In genomic region chr2:170817247-170817998, GRCh38 we compare ENCODE assay signal across 9 cellular contexts. TPM values are rescaled to one million over a fixed set of nuclear protein-coding genes. Genes with fewer than 3 reads are reported as not detected.
DNase-seq lines count a peak whose midpoint lies in the region; ATAC-seq, FAIRE-seq and TF ChIP-seq lines count a peak whose summit lies in the region.
"Had no signal": no experiment of that assay in that cellular context is flagged by ENCODE, and none has a peak within 500 bp of the region (broad histone marks: within the 10 kb centered on the region; RNA-seq: fewer than 3 reads in every experiment).

No MANE protein-coding gene starts in this region.

- peak; percentile 54 for DNase-seq in activated CD4-positive, alpha-beta T cell treated with anti-CD3 and anti-CD28 coated beads for 48 hours
- DNase-seq in activated CD4-positive, alpha-beta T cell treated with anti-CD3 and anti-CD28 coated beads for 4 hours: no peak
- DNase-seq in NCI-H2227 treated with DMSO at 0.1 percent for 48 hours (lab: John Stamatoyannopoulos, UW) (peak; percentile 64), K562 (ENCODE audit: extremely low read depth in 1 of 4, low spot score in 3 of 4) (peak in 3 of 4 experiments; percentile 30 to 36 (median 31)), right lobe of liver (peak in 1 of 3 donors; percentile 31), transverse colon (no peak), uterus (no peak)

- TF ChIP-seq POLR2A in K562 (conservative IDR thresholded peaks at IDR 0.05) (no peak), right lobe of liver (IDR thresholded peaks at IDR 0.05) (no peak), transverse colon (IDR thresholded peaks at IDR 0.05) (no peak), uterus (IDR thresholded peaks at IDR 0.05) (no peak)

- CTCF ChIA-PET in K562 (lab: Yijun Ruan, JAX; ENCODE audit: low intra/inter-chr PET ratio): interaction anchor here (0.7 to 2.5 kb wide), 7 partner anchors 156 to 884 kb away, joined by 3 to 28 read pairs (median 4); no protein-coding TSS in a partner anchor

- peak overlapping the region; percentile 30 to 90; a peak in 3 of 4 replicates for H3K9ac ChIP-seq in K562 (ENCODE audit: insufficient read depth in 1 of 2, low read depth in 2 of 2, low read length in 2 of 2)

- H2AFZ ChIP-seq in K562 (ENCODE audit: low read depth, low read length): peak overlapping the region; percentile 91

- H3K79me2 ChIP-seq in K562 (ENCODE audit: control insufficient read depth, insufficient read depth, low read length): no peaks in the 10 kb centered on the region; the same call in 2 of the 3 replicates

- BruUV-seq in K562 (replicated peaks; lab: Mats Ljungman, UMichigan): TSS peak; percentile 53

- H3K4me2 ChIP-seq in K562 (ENCODE audit: insufficient read depth, low read length): peak overlapping the region; percentile 86

- TF ChIP-seq RAD21 in K562 (CRISPR knock-in tag; conservative IDR thresholded peaks at IDR 0.05 in 1 of 2, IDR thresholded peaks at IDR 0.05 in 1 of 2): no peak

- POLR2A ChIA-PET in K562 (lab: Yijun Ruan, JAX): interaction anchor here (0.7 to 2.2 kb wide), 6 partner anchors 16 to 771 kb away, joined by 3 to 6 read pairs (median 4); partner anchors contain the start of gene GORASP2

- H3K9me3 ChIP-seq in K562 (replicated peaks; ENCODE audit: control insufficient read depth, insufficient read depth, low read depth, low read length) (no peaks in the 10 kb centered on the region; the same call in 1 of the 2 replicates), right lobe of liver (no peaks in the 10 kb centered on the region), transverse colon (no peaks in the 10 kb centered on the region), uterus (no peaks in the 10 kb centered on the region)
- H3K9me3 ChIP-seq: adrenal gland had no signal

- TF ChIP-seq EP300 in K562 (IDR thresholded peaks at IDR 0.05; ENCODE audit: low read length) (no peak), transverse colon (IDR thresholded peaks at IDR 0.05; ENCODE audit: low read depth) (no peak)

- H3K4me3 ChIP-seq in K562: peak overlapping the region; percentile 39
- peak overlapping the region; percentile 25 to 39 (median 31) for H3K4me3 ChIP-seq in right lobe of liver
- H3K4me3 ChIP-seq in transverse colon: peak overlapping the region; percentile 8 to 53 (median 26)
- H3K4me3 ChIP-seq in uterus: peak overlapping the region in 1 of 2 donors; percentile 31

- intact Hi-C loops in K562 (cut with micrococcal nuclease) (loop anchor here (2.0 to 10.0 kb wide), 2 partner anchors 55 to 293 kb away; no protein-coding TSS in a partner anchor), right lobe of liver (cut with DNase I) (loop anchor here (5.0 to 10.0 kb wide), 2 partner anchors 415 to 443 kb away; no protein-coding TSS in a partner anchor), transverse colon (cut with DNase I; ENCODE audit: low total_unique reads) (loop anchor here (10.0 kb wide), 1 partner anchor 333 kb away; no protein-coding TSS in a partner anchor), uterus (cut with DNase I; ENCODE audit: low total_unique reads) (loop anchor here (10.0 kb wide), 2 partner anchors 333 to 443 kb away; no protein-coding TSS in a partner anchor)

- H3K27ac ChIP-seq in K562 (ENCODE audit: extremely low read depth, low read depth, low read length) (no peak overlapping the region), right lobe of liver (no peak overlapping the region), transverse colon (no peak overlapping the region), uterus (no peak overlapping the region)

- no peak for FAIRE-seq in K562 (lab: Jason Lieb, UNC)

- no peaks in the 10 kb centered on the region for H4K20me1 ChIP-seq in K562 (replicated peaks; ENCODE audit: control insufficient read depth, insufficient read depth, low read length)

- peaks cover 6 to 59% of the 10 kb centered on the region in 2 experiments for H3K4me1 ChIP-seq in K562 (replicated peaks in 1 of 2; ENCODE audit: control insufficient read depth in 2 of 2, insufficient read depth in 2 of 2, low read length in 2 of 2)
- peaks cover 0 to 54% (median 11%) of the 10 kb centered on the region in 4 donors for H3K4me1 ChIP-seq in right lobe of liver
- peaks cover 33 to 69% (median 59%) of the 10 kb centered on the region in 4 donors for H3K4me1 ChIP-seq in transverse colon
- H3K4me1 ChIP-seq in uterus: peaks cover 0 to 33% of the 10 kb centered on the region in 2 donors

- WGBS in K562 (ENCODE audit: insufficient coverage, low coverage, missing lambda C conversion rate): 27% methylated on average over 42 of the region's 59 CpGs
- 3% methylated on average over 28 of the region's 59 CpGs for WGBS in right lobe of liver (ENCODE audit: insufficient coverage, low coverage, low lambda C conversion rate, missing lambda C conversion rate)
- WGBS in transverse colon (ENCODE audit: low coverage in 1 of 2), 2 donors: 2% methylated on average over 59 of the region's 59 CpGs; no CpG with 5 or more reads in 1 of the 2 donors

- H3K36me3 ChIP-seq in K562 (ENCODE audit: control insufficient read depth, insufficient read depth, low read length): no peaks in the 10 kb centered on the region
- no peaks in the 10 kb centered on the region for H3K36me3 ChIP-seq in right lobe of liver
- no peaks in the 10 kb centered on the region for H3K36me3 ChIP-seq in transverse colon
- H3K36me3 ChIP-seq in uterus: no peaks in the 10 kb centered on the region
- H3K36me3 ChIP-seq: adrenal gland had no signal

- TF ChIP-seq CTCF in K562 (IDR thresholded peaks at IDR 0.05 in 2 of 3, conservative IDR thresholded peaks at IDR 0.05 in 1 of 3; ENCODE audit: insufficient read depth in 2 of 3, low read depth in 1 of 3, low read length in 3 of 3) (no peak), right lobe of liver (IDR thresholded peaks at IDR 0.05) (no peak), transverse colon (IDR thresholded peaks at IDR 0.05) (no peak), uterus (IDR thresholded peaks at IDR 0.05) (no peak)

- in situ Hi-C loops in K562 (cut with MboI) (loop anchor here (10.0 to 25.0 kb wide), 2 partner anchors 453 to 880 kb away; no protein-coding TSS in a partner anchor), transverse colon (cut with MboI; ENCODE audit: low pct_ligation_motif_present in 1 of 4, low pct_unique_long_range_greater_than_20kb in 1 of 4, low sequenced_read_pairs in 3 of 4) (loop anchor here (10.0 to 25.0 kb wide), 4 partner anchors 105 to 583 kb away; partner anchors contain the start of gene SP5 (in 1 of the 4))

- H3K9me1 ChIP-seq in K562 (ENCODE audit: control insufficient read depth, insufficient read depth, low read length): no peaks in the 10 kb centered on the region

- H3K27me3 ChIP-seq in K562 (ENCODE audit: control insufficient read depth in 2 of 2, insufficient read depth in 2 of 2, low read length in 2 of 2) (peaks cover 0 to 7% of the 10 kb centered on the region in 2 experiments; a peak in 1 of 5 replicates), right lobe of liver (peaks cover 25 to 81% of the 10 kb centered on the region in 2 donors), transverse colon (peaks cover 96% of the 10 kb centered on the region), uterus (peaks cover 54 to 86% of the 10 kb centered on the region in 2 donors)

- ATAC-seq in K562: peak; percentile 6
- ATAC-seq in right lobe of liver: peak in 2 of 4 donors; percentile 14 to 24
- ATAC-seq in GM18858 (IDR thresholded peaks at IDR 0.05; ENCODE audit: unreplicated experiment): no peak

RNA-seq across cellular contexts. Expression of gene GAD1, which starts 0.7 kb away (rescaled TPM):
- total RNA-seq in K562 (2011; cell fraction: chromatin; rRNA removed; ENCODE audit: low replicate concordance): 24.1 and 26.9 TPM in 2 replicates
- total RNA-seq in K562 (2011; cell fraction: nucleolus; rRNA removed): 7.4 and 9.5 TPM in 2 replicates
- 8.8 and 21.6 TPM in 2 replicates for total RNA-seq in K562 (2011; cell fraction: nucleoplasm; rRNA removed)
- 22.0 and 29.1 TPM in 2 replicates for total RNA-seq in K562 (2014; rRNA removed)
- 10.9 and 11.7 TPM in 2 replicates for total RNA-seq in K562 (2014; rRNA removed; fragmentation: Illumina TruSeq; extraction: Trizol)
- 16.8 and 17.6 TPM in 2 replicates for total RNA-seq in K562 (2015; rRNA removed; fragmentation: Illumina TruSeq; extraction: Trizol)
- 14.5 and 15.7 TPM in 2 replicates for total RNA-seq in K562 (2021)
- polyA plus RNA-seq in K562 (2011; rRNA removed): 11.7 and 26.2 TPM in 2 replicates
- 10.0 and 35.0 TPM in 2 replicates for polyA plus RNA-seq in K562 (2011; cell fraction: cytosol; rRNA removed)
- polyA plus RNA-seq in K562 (2011; cell fraction: nucleus; rRNA removed): 30.8 and 75.5 TPM in 2 replicates
- polyA plus RNA-seq in K562 (2012): 26.2 and 30.3 TPM in 2 replicates
- polyA plus RNA-seq in K562 (2014; fragmentation: Illumina TruSeq; extraction: Trizol): 9.8 and 15.0 TPM in 2 replicates
- 1 to 10 TPM; 2.7 to 3.9 TPM for polyA plus RNA-seq in K562 (2014; fragmentation: Nextera tagmentation; extraction: Ambion mirVana)
- polyA plus RNA-seq in K562 (2014; rRNA removed): 20.8 and 24.1 TPM in 2 replicates
- 5.3 and 14.2 TPM in 2 replicates for polyA minus RNA-seq in K562 (2011; rRNA and poly(A)+ RNA removed)
- 7.2 and 12.0 TPM in 2 replicates for polyA minus RNA-seq in K562 (2011; cell fraction: cytosol; rRNA and poly(A)+ RNA removed)
- polyA minus RNA-seq in K562 (2011; cell fraction: nucleus; rRNA and poly(A)+ RNA removed): 15.6 and 21.4 TPM in 2 replicates
- total RNA-seq in right lobe of liver: not detected
- not detected for total RNA-seq in transverse colon
- total RNA-seq in uterus: 1 to 10 TPM in 1 of 4 donors, under 1 TPM in 1, not detected in 2; 0.83 to 1.6 TPM

RNA-seq across cellular contexts. Expression of gene ERICH2, which starts 47.2 kb away (rescaled TPM):
- not detected in 2 replicates for total RNA-seq in K562 (2011; cell fraction: chromatin; rRNA removed; ENCODE audit: low replicate concordance)
- not detected in 2 replicates for total RNA-seq in K562 (2011; cell fraction: nucleolus; rRNA removed)
- total RNA-seq in K562 (2011; cell fraction: nucleoplasm; rRNA removed): not detected in 2 replicates
- total RNA-seq in K562 (2014; rRNA removed) (1.1 and 1.2 TPM in 2 replicates), K562 (2014; rRNA removed; fragmentation: Illumina TruSeq; extraction: Trizol) (1.2 and 2.4 TPM in 2 replicates), K562 (2015; rRNA removed; fragmentation: Illumina TruSeq; extraction: Trizol) (1.2 and 1.6 TPM in 2 replicates), K562 (2021) (1.2 and 1.3 TPM in 2 replicates), right lobe of liver (1 to 10 TPM in 2 of 6 experiments, under 1 TPM in 1, not detected in 3; 0.53 to 1.2 (median 1.1) TPM), transverse colon (not detected), uterus (1 to 10 TPM in 1 of 4 donors, not detected in 3; 2.2 TPM)
- polyA plus RNA-seq in K562 (2011; rRNA removed) (1.5 and 1.8 TPM in 2 replicates), K562 (2014; fragmentation: Illumina TruSeq; extraction: Trizol) (1.1 and 1.6 TPM in 2 replicates), K562 (2014; fragmentation: Nextera tagmentation; extraction: Ambion mirVana) (1 to 10 TPM in 1 of 2 experiments, under 1 TPM in 1; 0.85 to 1.0 TPM), K562 (2014; rRNA removed) (1.4 and 1.8 TPM in 2 replicates)
- 0.12 TPM in 1 of 2 replicates, not detected in the other for polyA plus RNA-seq in K562 (2011; cell fraction: cytosol; rRNA removed)
- polyA plus RNA-seq in K562 (2011; cell fraction: nucleus; rRNA removed): 0.36 TPM in 1 of 2 replicates, not detected in the other
- polyA plus RNA-seq in K562 (2012): 3.3 and 13.0 TPM in 2 replicates
- 0.66 and 0.70 TPM in 2 replicates for polyA minus RNA-seq in K562 (2011; rRNA and poly(A)+ RNA removed)
- not detected in 2 replicates for polyA minus RNA-seq in K562 (2011; cell fraction: cytosol; rRNA and poly(A)+ RNA removed)
- 0.89 TPM in 1 of 2 replicates, not detected in the other for polyA minus RNA-seq in K562 (2011; cell fraction: nucleus; rRNA and poly(A)+ RNA removed)

Comparison
In these comparisons a context has a peak if more than half of its experiments do, and no peak if none do; other contexts are left out.
1. DNase-seq: peak in activated CD4-positive, alpha-beta T cell treated with anti-CD3 and anti-CD28 coated beads for 48 hours (single experiment), NCI-H2227 treated with DMSO at 0.1 percent for 48 hours (single experiment) and K562 (3 of 4); none in activated CD4-positive, alpha-beta T cell treated with anti-CD3 and anti-CD28 coated beads for 4 hours (0 of 2), transverse colon (single experiment) and uterus (0 of 2).